ENCODE assay signal across 22 cellular contexts in the genomic region with DNA sequence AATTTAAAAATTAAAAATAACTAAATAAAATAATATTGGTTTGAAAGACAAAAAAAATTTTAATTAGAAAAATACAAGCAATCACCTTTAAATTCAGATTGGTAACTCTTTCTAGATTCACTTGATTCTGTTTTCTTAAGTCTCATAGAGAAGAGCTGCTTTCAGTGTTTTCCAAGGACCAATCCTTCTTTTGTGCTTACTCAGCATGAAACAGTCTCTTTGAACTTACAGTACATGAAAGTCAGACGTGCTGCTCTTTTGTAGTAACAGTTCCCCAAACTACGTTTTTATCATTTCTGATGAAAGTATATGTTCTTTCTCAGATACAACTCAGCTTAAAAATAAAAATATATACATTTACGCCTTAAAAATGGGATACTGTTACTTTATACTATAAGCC.
"Had no signal": no experiment of that assay in that cellular context is flagged by ENCODE, and none has a peak within 500 bp of the region (broad histone marks: within the 10 kb centered on the region; RNA-seq: fewer than 3 reads in every experiment).

No MANE protein-coding gene starts in this region.

- H3K4me3 ChIP-seq: SJCRH30 had no signal

- H3K27ac ChIP-seq: brain microvascular endothelial cell, KMS-11, SJCRH30 had no signal

- H3K27ac Mint-ChIP-seq: activated CD4-positive, alpha-beta T cell treated with anti-CD3 and anti-CD28 coated beads, Interleukin-2, amount 10 ng/mL, durations not matched to agents 24 days and 14 days; activated naive CD4-positive, alpha-beta T cell treated with anti-CD3 and anti-CD28 coated beads, Interleukin-2, amount 10 ng/mL, durations not matched to agents 7 days and 5 days; activated naive CD8-positive, alpha-beta T cell treated with anti-CD3 and anti-CD28 coated beads for 36 hours; activated T-helper 1 cell treated with anti-CD3 and anti-CD28 coated beads, Interleukin-12 subunit alpha, Interleukin-12 subunit beta, Interleukin-2, Interleukin-4 antibody, amounts not matched to agents 30 ng/mL and 10 ng/mL and 1 ng/mL, durations not matched to agents 14 hours and 24 hours and 36 hours; T-helper 1 cell treated with Interleukin-12 subunit alpha and Interleukin-12 subunit beta and Interleukin-4 antibody, amounts not matched to agents 30 μg/mL and 1 μg/mL, for 36 hours; T-helper 2 cell treated with Interferon-gamma antibody and Interleukin-4, amounts not matched to agents 5 μg/mL and 100 μg/mL, for 36 hours had no signal

- H3K36me3 ChIP-seq: brain microvascular endothelial cell, SJCRH30 had no signal

- DNase-seq: activated CD4-positive, alpha-beta T cell treated with anti-CD3 and anti-CD28 coated beads, Interleukin-2, amount 10 ng/mL, durations not matched to agents 24 days and 14 days; activated CD4-positive, alpha-beta T cell treated with anti-CD3 and anti-CD28 coated beads, Interleukin-2, amount 50 U/mL, for 48 hours; activated CD8-positive, alpha-beta memory T cell treated with anti-CD3 and anti-CD28 coated beads, Interleukin-2, amount 50 U/mL, for 4 hours; activated naive CD4-positive, alpha-beta T cell treated with anti-CD3 and anti-CD28 coated beads, Interleukin-2, amount 10 ng/mL, durations not matched to agents 7 days and 5 days; activated naive CD8-positive, alpha-beta T cell treated with anti-CD3 and anti-CD28 coated beads for 36 hours; activated T-cell treated with anti-CD3 and anti-CD28 coated beads for 4 hours; activated T-cell treated with anti-CD3 and anti-CD28 coated beads, Interleukin-2, amount 50 U/mL, for 4 hours; aorta; central memory CD4-positive, alpha-beta T cell; MM.1S; NCI-H187; NCI-H2029 treated with DMSO at 0.1 percent for 48 hours; NCI-H2107; NCI-H2227 treated with DMSO at 0.1 percent for 48 hours; NCI-H510A treated with DMSO at 0.1 percent for 48 hours had no signal

- H3K4me2 ChIP-seq: KMS-11, SK-N-SH had no signal

- H3K9me3 Mint-ChIP-seq: activated CD4-positive, alpha-beta T cell treated with anti-CD3 and anti-CD28 coated beads, Interleukin-2, amount 10 ng/mL, durations not matched to agents 24 days and 14 days; activated naive CD4-positive, alpha-beta T cell treated with anti-CD3 and anti-CD28 coated beads, Interleukin-2, amount 10 ng/mL, durations not matched to agents 7 days and 5 days; activated naive CD8-positive, alpha-beta T cell treated with anti-CD3 and anti-CD28 coated beads for 36 hours; activated T-cell treated with anti-CD3 and anti-CD28 coated beads, Interleukin-2, amount 50 U/mL, for 4 hours; activated T-helper 1 cell treated with anti-CD3 and anti-CD28 coated beads, Interleukin-12 subunit alpha, Interleukin-12 subunit beta, Interleukin-2, Interleukin-4 antibody, amounts not matched to agents 30 ng/mL and 10 ng/mL and 1 ng/mL, durations not matched to agents 14 hours and 24 hours and 36 hours; T-helper 1 cell treated with Interleukin-12 subunit alpha and Interleukin-12 subunit beta and Interleukin-4 antibody, amounts not matched to agents 30 μg/mL and 1 μg/mL, for 36 hours; T-helper 2 cell treated with Interferon-gamma antibody and Interleukin-4, amounts not matched to agents 5 μg/mL and 100 μg/mL, for 36 hours had no signal

- H3K9me3 ChIP-seq: SJCRH30, SK-N-SH had no signal

- H3K36me3 Mint-ChIP-seq: activated naive CD4-positive, alpha-beta T cell treated with anti-CD3 and anti-CD28 coated beads, Interleukin-2, amount 10 ng/mL, durations not matched to agents 7 days and 5 days; activated naive CD8-positive, alpha-beta T cell treated with anti-CD3 and anti-CD28 coated beads for 36 hours had no signal

- ATAC-seq: activated T-cell treated with anti-CD3 and anti-CD28 coated beads, Interleukin-2, amount 50 U/mL, for 4 hours had no signal

- H3K4me3 Mint-ChIP-seq: activated CD4-positive, alpha-beta T cell treated with anti-CD3 and anti-CD28 coated beads, Interleukin-2, amount 10 ng/mL, durations not matched to agents 24 days and 14 days; activated naive CD4-positive, alpha-beta T cell treated with anti-CD3 and anti-CD28 coated beads, Interleukin-2, amount 10 ng/mL, durations not matched to agents 7 days and 5 days; activated naive CD8-positive, alpha-beta T cell treated with anti-CD3 and anti-CD28 coated beads for 36 hours; activated T-cell treated with anti-CD3 and anti-CD28 coated beads, Interleukin-2, amount 50 U/mL, for 4 hours; activated T-helper 1 cell treated with anti-CD3 and anti-CD28 coated beads, Interleukin-12 subunit alpha, Interleukin-12 subunit beta, Interleukin-2, Interleukin-4 antibody, amounts not matched to agents 30 ng/mL and 10 ng/mL and 1 ng/mL, durations not matched to agents 14 hours and 24 hours and 36 hours; T-helper 1 cell treated with Interleukin-12 subunit alpha and Interleukin-12 subunit beta and Interleukin-4 antibody, amounts not matched to agents 30 μg/mL and 1 μg/mL, for 36 hours; T-helper 2 cell treated with Interferon-gamma antibody and Interleukin-4, amounts not matched to agents 5 μg/mL and 100 μg/mL, for 36 hours had no signal

- H3K27me3 ChIP-seq: brain microvascular endothelial cell, SJCRH30 had no signal

- H3K4me1 Mint-ChIP-seq: activated CD4-positive, alpha-beta T cell treated with anti-CD3 and anti-CD28 coated beads, Interleukin-2, amount 10 ng/mL, durations not matched to agents 24 days and 14 days; activated naive CD4-positive, alpha-beta T cell treated with anti-CD3 and anti-CD28 coated beads, Interleukin-2, amount 10 ng/mL, durations not matched to agents 7 days and 5 days; activated naive CD8-positive, alpha-beta T cell treated with anti-CD3 and anti-CD28 coated beads for 36 hours had no signal

- H3K9ac ChIP-seq: KMS-11, SK-N-SH had no signal
